ENCODE assay signal across 8 cellular contexts in genomic region chr12:89709994-89710872, GRCh38. TPM values are rescaled to one million over a fixed set of nuclear protein-coding genes. Genes with fewer than 3 reads are reported as not detected.
DNase-seq lines count a peak whose midpoint lies in the region; ATAC-seq lines count a peak whose summit lies in the region.

No MANE protein-coding gene starts in this region.

- no peaks in the 10 kb centered on the region for H3K9me3 ChIP-seq in endocrine pancreas (ENCODE audit: control insufficient read depth, low read length)

- peak; percentile 8 for ATAC-seq in HG03066 (IDR thresholded peaks at IDR 0.05; ENCODE audit: low read depth, unreplicated experiment)
- ATAC-seq in GM21526 (IDR thresholded peaks at IDR 0.05; ENCODE audit: low FRiP score, unreplicated experiment): no peak

- H3K36me3 ChIP-seq in endocrine pancreas (ENCODE audit: control insufficient read depth, insufficient read depth, low read length): no peaks in the 10 kb centered on the region

- peaks cover 10% of the 10 kb centered on the region for H3K4me1 ChIP-seq in endocrine pancreas (ENCODE audit: control insufficient read depth, insufficient read depth, low read length)

- peak overlapping the region; percentile 88 for H3K4me3 ChIP-seq in endocrine pancreas (ENCODE audit: control insufficient read depth, insufficient read depth, low read length)

- DNase-seq in NCI-H1105 treated with DMSO at 0.1 percent for 48 hours (lab: John Stamatoyannopoulos, UW): peak; percentile 45
- DNase-seq in NCI-H1105 (lab: John Stamatoyannopoulos, UW): no peak
- peak; percentile 43 for DNase-seq in T1000 (lab: John Stamatoyannopoulos, UW)
- DNase-seq in mucosa of gallbladder (ENCODE audit: low spot score): peak; percentile 48
- peak; percentile 29 for DNase-seq in stromal cell of bone marrow (ENCODE audit: low read depth)

- H3K9ac ChIP-seq in endocrine pancreas (ENCODE audit: control insufficient read depth, insufficient read depth, low read length): peak overlapping the region; percentile 98

- H3K27me3 ChIP-seq in endocrine pancreas (ENCODE audit: control insufficient read depth, insufficient read depth, low read length): no peaks in the 10 kb centered on the region

RNA-seq across cellular contexts. Expression of gene ATP2B1, which starts 1.6 kb away (rescaled TPM):
- 44.0 TPM for total RNA-seq in mucosa of gallbladder
